Comparison of ENCODE assay signal across 8 cellular contexts in genomic region chr9:99104459-99105151, GRCh38.
DNase-seq lines count a peak whose midpoint lies in the region; ATAC-seq and TF ChIP-seq lines count a peak whose summit lies in the region.

Gene TGFBR1 (plus strand): TSS chr9:99105113. CDS start chr9:99105206, 93 bp downstream.

- DNase-seq in AG20443 (ENCODE audit: low spot score), result peak; percentile 99
- DNase-seq in NCI-H510A treated with DMSO at 0.1 percent for 48 hours (lab: John Stamatoyannopoulos, UW), result peak; percentile 81
- DNase-seq in activated CD4-positive, alpha-beta T cell treated with anti-CD3 and anti-CD28 coated beads for 4 hours, result peak; percentile 89 to 90
- peak; percentile 91 for DNase-seq in choroid plexus epithelial cell (ENCODE audit: low read depth)
- DNase-seq in kidney glomerular epithelial cell (lab: John Stamatoyannopoulos, UW), result peak; percentile 84
- DNase-seq in stimulated activated CD4-positive, alpha-beta T cell treated with anti-CD3 and anti-CD28 coated beads, Interleukin-1b, Interleukin-23, amount 100 ng/mL, for 1 hour (ENCODE audit: low read depth in 2 of 2), result peak; percentile 78 to 81

- TF ChIP-seq POLR2A in GM19193 (IDR thresholded peaks at IDR 0.05; ENCODE audit: extremely low read depth, insufficient read depth, insufficient read length), result peak; percentile 81

- no peak for TF ChIP-seq CTCF in choroid plexus epithelial cell (conservative IDR thresholded peaks at IDR 0.05; ENCODE audit: low read depth, low read length)

- peak within 1 kb of the TSS; percentile 79 for H3K4me3 ChIP-seq in choroid plexus epithelial cell (ENCODE audit: low read depth, low read length)

- peak; percentile 90 for ATAC-seq in HG03432 (IDR thresholded peaks at IDR 0.05; ENCODE audit: unreplicated experiment)

Comparison
In these comparisons a context has a peak if more than half of its experiments do, and no peak if none do; other contexts are left out.
1. Peak in every context shown above with its lines: DNase-seq, ATAC-seq and H3K4me3 ChIP-seq.